ENCODE assay signal across 1 cellular context in the genomic region with DNA sequence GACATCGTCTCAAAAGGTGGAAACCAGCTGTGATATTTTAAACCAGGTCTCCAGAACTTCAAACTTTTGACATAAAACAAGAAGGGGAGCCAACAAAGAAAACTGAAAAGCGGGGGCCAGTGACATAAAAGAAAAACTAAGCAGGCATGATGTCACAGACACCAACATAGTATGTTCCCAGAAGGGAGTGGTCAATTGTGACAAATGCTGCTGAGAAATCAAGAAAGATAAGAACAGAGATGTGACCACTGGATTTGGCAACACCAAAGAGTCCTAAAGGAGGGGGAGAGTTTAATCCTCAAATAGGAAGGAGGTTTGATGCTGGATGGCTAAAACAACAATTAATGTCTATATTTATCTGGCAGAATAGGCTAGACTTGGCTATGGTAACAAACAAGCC.
TF ChIP-seq lines count a peak whose summit lies in the region.

No MANE protein-coding gene starts in this region.

TF ChIP-seq in K562, 482 proteins besides CTCF, POLR2A, EP300 and RAD21 (continued from another document and continues in another):
- TF ChIP-seq, protein P1, sequence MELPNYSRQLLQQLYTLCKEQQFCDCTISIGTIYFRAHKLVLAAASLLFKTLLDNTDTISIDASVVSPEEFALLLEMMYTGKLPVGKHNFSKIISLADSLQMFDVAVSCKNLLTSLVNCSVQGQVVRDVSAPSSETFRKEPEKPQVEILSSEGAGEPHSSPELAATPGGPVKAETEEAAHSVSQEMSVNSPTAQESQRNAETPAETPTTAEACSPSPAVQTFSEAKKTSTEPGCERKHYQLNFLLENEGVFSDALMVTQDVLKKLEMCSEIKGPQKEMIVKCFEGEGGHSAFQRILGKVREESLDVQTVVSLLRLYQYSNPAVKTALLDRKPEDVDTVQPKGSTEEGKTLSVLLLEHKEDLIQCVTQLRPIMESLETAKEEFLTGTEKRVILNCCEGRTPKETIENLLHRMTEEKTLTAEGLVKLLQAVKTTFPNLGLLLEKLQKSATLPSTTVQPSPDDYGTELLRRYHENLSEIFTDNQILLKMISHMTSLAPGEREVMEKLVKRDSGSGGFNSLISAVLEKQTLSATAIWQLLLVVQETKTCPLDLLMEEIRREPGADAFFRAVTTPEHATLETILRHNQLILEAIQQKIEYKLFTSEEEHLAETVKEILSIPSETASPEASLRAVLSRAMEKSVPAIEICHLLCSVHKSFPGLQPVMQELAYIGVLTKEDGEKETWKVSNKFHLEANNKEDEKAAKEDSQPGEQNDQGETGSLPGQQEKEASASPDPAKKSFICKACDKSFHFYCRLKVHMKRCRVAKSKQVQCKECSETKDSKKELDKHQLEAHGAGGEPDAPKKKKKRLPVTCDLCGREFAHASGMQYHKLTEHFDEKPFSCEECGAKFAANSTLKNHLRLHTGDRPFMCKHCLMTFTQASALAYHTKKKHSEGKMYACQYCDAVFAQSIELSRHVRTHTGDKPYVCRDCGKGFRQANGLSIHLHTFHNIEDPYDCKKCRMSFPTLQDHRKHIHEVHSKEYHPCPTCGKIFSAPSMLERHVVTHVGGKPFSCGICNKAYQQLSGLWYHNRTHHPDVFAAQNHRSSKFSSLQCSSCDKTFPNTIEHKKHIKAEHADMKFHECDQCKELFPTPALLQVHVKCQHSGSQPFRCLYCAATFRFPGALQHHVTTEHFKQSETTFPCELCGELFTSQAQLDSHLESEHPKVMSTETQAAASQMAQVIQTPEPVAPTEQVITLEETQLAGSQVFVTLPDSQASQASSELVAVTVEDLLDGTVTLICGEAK (IDR thresholded peaks at IDR 0.05) = no peak
- TF ChIP-seq, protein P1 (CRISPR knock-in tag; IDR thresholded peaks at IDR 0.05) = no peak
- TF ChIP-seq BHLHE40 (IDR thresholded peaks at IDR 0.05; ENCODE audit: low read length) (no peak), ZNF445 (CRISPR knock-in tag; IDR thresholded peaks at IDR 0.05; ENCODE audit: low read depth) (no peak), NFRKB (IDR thresholded peaks at IDR 0.05; ENCODE audit: low read depth) (no peak), ARHGAP35 (IDR thresholded peaks at IDR 0.05; ENCODE audit: partially characterized antibody) (no peak), ZNF436 (CRISPR knock-in tag; IDR thresholded peaks at IDR 0.05) (no peak), HNRNPUL1 (IDR thresholded peaks at IDR 0.05; ENCODE audit: low read length) (no peak), KDM4B (IDR thresholded peaks at IDR 0.05; ENCODE audit: borderline replicate concordance in 2 of 2, low read depth in 1 of 2) (no peak), HLTF (IDR thresholded peaks at IDR 0.05) (no peak), CHCHD3 (CRISPR knock-in tag; IDR thresholded peaks at IDR 0.05) (no peak), ATF7 (IDR thresholded peaks at IDR 0.05) (peak; percentile 70), PHB2 (IDR thresholded peaks at IDR 0.05; ENCODE audit: low read depth) (no peak), JUNB (CRISPR knock-in tag; conservative IDR thresholded peaks at IDR 0.05) (no peak), ZBTB17 (CRISPR knock-in tag; IDR thresholded peaks at IDR 0.05) (no peak), PRMT5 (CRISPR knock-in tag; IDR thresholded peaks at IDR 0.05) (no peak)
- TF ChIP-seq, protein P2, sequence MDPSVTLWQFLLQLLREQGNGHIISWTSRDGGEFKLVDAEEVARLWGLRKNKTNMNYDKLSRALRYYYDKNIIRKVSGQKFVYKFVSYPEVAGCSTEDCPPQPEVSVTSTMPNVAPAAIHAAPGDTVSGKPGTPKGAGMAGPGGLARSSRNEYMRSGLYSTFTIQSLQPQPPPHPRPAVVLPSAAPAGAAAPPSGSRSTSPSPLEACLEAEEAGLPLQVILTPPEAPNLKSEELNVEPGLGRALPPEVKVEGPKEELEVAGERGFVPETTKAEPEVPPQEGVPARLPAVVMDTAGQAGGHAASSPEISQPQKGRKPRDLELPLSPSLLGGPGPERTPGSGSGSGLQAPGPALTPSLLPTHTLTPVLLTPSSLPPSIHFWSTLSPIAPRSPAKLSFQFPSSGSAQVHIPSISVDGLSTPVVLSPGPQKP (CRISPR knock-in tag; IDR thresholded peaks at IDR 0.05) = no peak
- TF ChIP-seq, protein P3, sequence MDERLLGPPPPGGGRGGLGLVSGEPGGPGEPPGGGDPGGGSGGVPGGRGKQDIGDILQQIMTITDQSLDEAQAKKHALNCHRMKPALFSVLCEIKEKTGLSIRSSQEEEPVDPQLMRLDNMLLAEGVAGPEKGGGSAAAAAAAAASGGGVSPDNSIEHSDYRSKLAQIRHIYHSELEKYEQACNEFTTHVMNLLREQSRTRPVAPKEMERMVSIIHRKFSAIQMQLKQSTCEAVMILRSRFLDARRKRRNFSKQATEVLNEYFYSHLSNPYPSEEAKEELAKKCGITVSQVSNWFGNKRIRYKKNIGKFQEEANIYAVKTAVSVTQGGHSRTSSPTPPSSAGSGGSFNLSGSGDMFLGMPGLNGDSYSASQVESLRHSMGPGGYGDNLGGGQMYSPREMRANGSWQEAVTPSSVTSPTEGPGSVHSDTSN (CRISPR knock-in tag; IDR thresholded peaks at IDR 0.05; ENCODE audit: low read depth) = no peak
- TF ChIP-seq, protein P3 (tag; conservative IDR thresholded peaks at IDR 0.05; ENCODE audit: low read depth) = peak; percentile 27; the same call in 1 of the 2 replicates
- TF ChIP-seq, protein P4, sequence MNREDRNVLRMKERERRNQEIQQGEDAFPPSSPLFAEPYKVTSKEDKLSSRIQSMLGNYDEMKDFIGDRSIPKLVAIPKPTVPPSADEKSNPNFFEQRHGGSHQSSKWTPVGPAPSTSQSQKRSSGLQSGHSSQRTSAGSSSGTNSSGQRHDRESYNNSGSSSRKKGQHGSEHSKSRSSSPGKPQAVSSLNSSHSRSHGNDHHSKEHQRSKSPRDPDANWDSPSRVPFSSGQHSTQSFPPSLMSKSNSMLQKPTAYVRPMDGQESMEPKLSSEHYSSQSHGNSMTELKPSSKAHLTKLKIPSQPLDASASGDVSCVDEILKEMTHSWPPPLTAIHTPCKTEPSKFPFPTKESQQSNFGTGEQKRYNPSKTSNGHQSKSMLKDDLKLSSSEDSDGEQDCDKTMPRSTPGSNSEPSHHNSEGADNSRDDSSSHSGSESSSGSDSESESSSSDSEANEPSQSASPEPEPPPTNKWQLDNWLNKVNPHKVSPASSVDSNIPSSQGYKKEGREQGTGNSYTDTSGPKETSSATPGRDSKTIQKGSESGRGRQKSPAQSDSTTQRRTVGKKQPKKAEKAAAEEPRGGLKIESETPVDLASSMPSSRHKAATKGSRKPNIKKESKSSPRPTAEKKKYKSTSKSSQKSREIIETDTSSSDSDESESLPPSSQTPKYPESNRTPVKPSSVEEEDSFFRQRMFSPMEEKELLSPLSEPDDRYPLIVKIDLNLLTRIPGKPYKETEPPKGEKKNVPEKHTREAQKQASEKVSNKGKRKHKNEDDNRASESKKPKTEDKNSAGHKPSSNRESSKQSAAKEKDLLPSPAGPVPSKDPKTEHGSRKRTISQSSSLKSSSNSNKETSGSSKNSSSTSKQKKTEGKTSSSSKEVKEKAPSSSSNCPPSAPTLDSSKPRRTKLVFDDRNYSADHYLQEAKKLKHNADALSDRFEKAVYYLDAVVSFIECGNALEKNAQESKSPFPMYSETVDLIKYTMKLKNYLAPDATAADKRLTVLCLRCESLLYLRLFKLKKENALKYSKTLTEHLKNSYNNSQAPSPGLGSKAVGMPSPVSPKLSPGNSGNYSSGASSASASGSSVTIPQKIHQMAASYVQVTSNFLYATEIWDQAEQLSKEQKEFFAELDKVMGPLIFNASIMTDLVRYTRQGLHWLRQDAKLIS (CRISPR knock-in tag; IDR thresholded peaks at IDR 0.05) = peak; percentile 40; the same call in 1 of the 2 replicates
- TF ChIP-seq, protein P5, sequence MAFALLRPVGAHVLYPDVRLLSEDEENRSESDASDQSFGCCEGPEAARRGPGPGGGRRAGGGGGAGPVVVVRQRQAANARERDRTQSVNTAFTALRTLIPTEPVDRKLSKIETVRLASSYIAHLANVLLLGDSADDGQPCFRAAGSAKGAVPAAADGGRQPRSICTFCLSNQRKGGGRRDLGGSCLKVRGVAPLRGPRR (CRISPR knock-in tag; IDR thresholded peaks at IDR 0.05) = no peak
- TF ChIP-seq, protein P6, sequence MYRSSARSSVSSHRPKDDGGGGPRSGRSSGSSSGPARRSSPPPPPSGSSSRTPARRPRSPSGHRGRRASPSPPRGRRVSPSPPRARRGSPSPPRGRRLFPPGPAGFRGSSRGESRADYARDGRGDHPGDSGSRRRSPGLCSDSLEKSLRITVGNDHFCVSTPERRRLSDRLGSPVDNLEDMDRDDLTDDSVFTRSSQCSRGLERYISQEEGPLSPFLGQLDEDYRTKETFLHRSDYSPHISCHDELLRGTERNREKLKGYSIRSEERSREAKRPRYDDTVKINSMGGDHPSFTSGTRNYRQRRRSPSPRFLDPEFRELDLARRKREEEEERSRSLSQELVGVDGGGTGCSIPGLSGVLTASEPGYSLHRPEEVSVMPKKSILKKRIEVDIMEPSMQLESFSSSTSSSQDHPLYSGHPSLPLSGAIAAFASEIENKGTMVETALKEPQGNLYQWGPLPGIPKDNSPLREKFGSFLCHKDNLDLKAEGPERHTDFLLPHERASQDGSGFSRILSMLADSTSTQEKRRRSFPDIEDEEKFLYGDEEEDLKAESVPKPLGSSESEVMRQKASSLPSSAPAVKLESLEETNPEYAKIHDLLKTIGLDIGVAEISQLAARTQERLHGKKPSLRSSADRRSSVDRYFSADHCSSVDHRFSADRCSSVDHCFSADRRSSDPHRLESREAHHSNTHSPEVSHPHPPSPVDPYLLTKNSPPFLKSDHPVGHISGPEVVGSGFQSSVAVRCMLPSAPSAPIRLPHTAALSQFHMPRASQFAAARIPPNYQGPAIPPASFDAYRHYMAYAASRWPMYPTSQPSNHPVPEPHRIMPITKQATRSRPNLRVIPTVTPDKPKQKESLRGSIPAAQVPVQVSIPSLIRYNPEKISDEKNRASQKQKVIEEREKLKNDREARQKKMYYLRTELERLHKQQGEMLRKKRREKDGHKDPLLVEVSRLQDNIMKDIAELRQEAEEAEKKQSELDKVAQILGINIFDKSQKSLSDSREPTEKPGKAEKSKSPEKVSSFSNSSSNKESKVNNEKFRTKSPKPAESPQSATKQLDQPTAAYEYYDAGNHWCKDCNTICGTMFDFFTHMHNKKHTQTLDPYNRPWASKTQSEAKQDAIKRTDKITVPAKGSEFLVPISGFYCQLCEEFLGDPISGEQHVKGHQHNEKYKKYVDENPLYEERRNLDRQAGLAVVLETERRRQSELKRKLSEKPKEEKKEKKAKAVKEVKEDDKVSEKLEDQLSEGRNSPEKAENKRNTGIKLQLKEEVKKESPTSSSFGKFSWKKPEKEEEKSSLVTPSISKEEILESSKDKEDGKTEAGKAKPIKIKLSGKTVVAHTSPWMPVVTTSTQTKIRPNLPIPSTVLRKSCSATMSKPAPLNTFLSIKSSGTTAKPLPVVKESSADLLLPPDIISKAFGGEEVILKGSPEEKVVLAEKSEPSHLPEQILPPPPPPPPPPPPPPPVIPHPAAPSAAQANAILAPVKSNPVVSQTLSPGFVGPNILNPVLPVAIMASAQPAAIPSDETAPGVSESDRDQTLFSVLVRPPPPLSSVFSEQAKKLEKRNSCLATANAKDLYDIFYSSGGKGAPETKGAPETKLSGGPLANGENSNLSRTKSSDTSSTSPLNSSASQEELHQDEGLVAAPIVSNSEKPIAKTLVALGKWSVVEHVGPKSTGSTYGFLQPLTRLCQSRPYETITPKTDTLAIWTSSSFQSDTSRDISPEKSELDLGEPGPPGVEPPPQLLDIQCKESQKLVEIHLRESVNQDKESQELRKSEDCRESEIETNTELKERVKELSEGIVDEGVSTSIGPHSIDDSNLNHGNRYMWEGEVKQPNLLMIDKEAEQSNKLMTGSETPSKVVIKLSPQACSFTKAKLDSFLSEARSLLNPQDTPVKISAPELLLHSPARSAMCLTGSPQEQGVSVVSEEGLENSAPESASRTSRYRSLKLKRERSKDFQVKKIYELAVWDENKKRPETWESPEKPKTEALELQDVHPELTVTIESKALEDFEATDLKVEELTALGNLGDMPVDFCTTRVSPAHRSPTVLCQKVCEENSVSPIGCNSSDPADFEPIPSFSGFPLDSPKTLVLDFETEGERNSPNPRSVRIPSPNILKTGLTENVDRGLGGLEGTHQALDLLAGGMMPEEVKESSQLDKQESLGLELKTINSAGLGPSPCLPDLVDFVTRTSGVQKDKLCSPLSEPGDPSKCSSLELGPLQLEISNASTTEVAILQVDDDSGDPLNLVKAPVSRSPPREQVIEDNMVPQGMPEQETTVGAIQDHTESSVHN (IDR thresholded peaks at IDR 0.05; ENCODE audit: borderline replicate concordance in 1 of 2, low read depth in 1 of 2) = peak in 1 of 2 experiments; percentile 53; a peak in 1 of 4 replicates
